14 cellular contexts compared by ENCODE assay signal in the genomic region with DNA sequence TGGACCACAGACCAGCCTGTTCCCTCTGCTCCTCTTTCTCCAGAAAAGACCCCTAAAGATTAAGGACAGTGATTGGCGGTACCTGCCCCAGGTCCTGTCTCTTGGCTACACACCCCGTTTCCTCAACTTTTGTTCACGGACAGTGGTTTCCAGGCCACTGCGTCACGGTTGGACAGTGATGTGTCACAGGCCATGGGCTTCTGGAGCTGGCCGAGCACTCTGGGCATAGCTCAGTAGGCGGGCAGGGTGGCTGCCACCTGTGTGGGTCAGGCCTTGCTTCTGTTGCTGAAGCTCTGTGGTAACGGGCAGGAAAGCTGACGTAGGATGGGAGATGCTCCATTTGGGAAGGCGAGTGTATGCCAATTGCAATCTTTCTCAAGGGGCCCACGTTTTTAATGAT.
"Had no signal": no experiment of that assay in that cellular context is flagged by ENCODE, and none has a peak within 500 bp of the region (broad histone marks: within the 10 kb centered on the region; RNA-seq: fewer than 3 reads in every experiment).

No MANE protein-coding gene starts in this region.

- ATAC-seq: naive thymus-derived CD4-positive, alpha-beta T cell had no signal

- H3K27me3 ChIP-seq: transverse colon had no signal

- H3K36me3 ChIP-seq: transverse colon had no signal

- H3K4me3 ChIP-seq: transverse colon had no signal

- DNase-seq: activated CD4-positive, alpha-beta T cell treated with anti-CD3 and anti-CD28 coated beads, Interleukin-2, amount 50 U/mL, for 1 hour; activated naive CD4-positive, alpha-beta T cell treated with Interleukin-2 at 50 U/mL for 16 hours; activated T-cell treated with anti-CD3 and anti-CD28 coated beads, Interleukin-2, amount 50 U/mL, for 24 hours; central memory CD4-positive, alpha-beta T cell; cortex of kidney; effector memory CD4-positive, alpha-beta T cell; hippocampal formation; kidney glomerular epithelial cell; nucleus accumbens; SIG-M5; stimulated activated CD4-positive, alpha-beta T cell treated with anti-CD3 and anti-CD28 coated beads, Interleukin-15, amount 100 ng/mL, for 24 hours; T-helper 2 cell; transverse colon had no signal

- H3K9me3 ChIP-seq: transverse colon had no signal

- H3K27ac ChIP-seq: transverse colon had no signal
